Comparison of ENCODE assay signal across 13 cellular contexts in genomic region chr2:215973111-215973792, GRCh38. TPM values are rescaled to one million over a fixed set of nuclear protein-coding genes. Genes with fewer than 3 reads are reported as not detected.
DNase-seq lines count a peak whose midpoint lies in the region; ATAC-seq and TF ChIP-seq lines count a peak whose summit lies in the region.
"Had no signal": no experiment of that assay in that cellular context is flagged by ENCODE, and none has a peak within 500 bp of the region (broad histone marks: within the 10 kb centered on the region; RNA-seq: fewer than 3 reads in every experiment).

No MANE protein-coding gene starts in this region.

- H3K4me1 Mint-ChIP-seq in GM23338 (peaks cover 25% of the 10 kb centered on the region), progenitor cell of endocrine pancreas (ENCODE audit: low read depth) (peaks cover 17% of the 10 kb centered on the region)

- WGBS in SK-N-SH (ENCODE audit: low lambda C conversion rate), result 46% methylated on average over 8 of the region's 8 CpGs
- WGBS in esophagus, 2 donors, result 72 to 74% methylated on average over 8 of the region's 8 CpGs
- 56 to 58% methylated on average over 8 of the region's 8 CpGs for WGBS in lower leg skin, 2 donors

- POLR2A ChIA-PET in SK-N-SH (lab: Yijun Ruan, JAX), result no interaction called here

- H3K27me3 Mint-ChIP-seq in GM23338 (ENCODE audit: insufficient read depth, low read depth, poor library complexity) (peaks cover 5% of the 10 kb centered on the region), progenitor cell of endocrine pancreas (no peaks in the 10 kb centered on the region)

- H3K9me3 Mint-ChIP-seq in GM23338, result no peaks in the 10 kb centered on the region; the same call in 1 of the 3 replicates
- H3K9me3 Mint-ChIP-seq in progenitor cell of endocrine pancreas (ENCODE audit: low read depth), result peaks cover 10% of the 10 kb centered on the region

- H2AFZ ChIP-seq in GM23338 (no peak overlapping the region), SK-N-SH (ENCODE audit: low read depth) (no peak overlapping the region)

- H3K4me3 ChIP-seq in GM23338, result no peak overlapping the region
- H3K4me3 ChIP-seq in SK-N-SH (ENCODE audit: low read depth in 2 of 2, low read length in 1 of 2), result no peak overlapping the region
- H3K4me3 ChIP-seq in esophagus (ENCODE audit: low read depth in 1 of 2, low read length in 2 of 2), result no peak overlapping the region
- H3K4me3 ChIP-seq in lower leg skin (ENCODE audit: low read depth, poor library complexity, severe bottlenecking), result no peak overlapping the region

- H3K27ac ChIP-seq in GM23338 (ENCODE audit: low read depth) (0 out of 2 replicates have a peak overlapping the region, but pooled peaks have one; percentile 42), SK-N-SH (ENCODE audit: low read depth in 2 of 2, low read length in 1 of 2) (peak overlapping the region in 1 of 2 experiments; percentile 74; a peak in 2 of 4 replicates), esophagus (ENCODE audit: low read depth in 2 of 2, low read length in 1 of 2) (peak overlapping the region; percentile 62 to 83)

- H3K36me3 ChIP-seq in GM23338 (ENCODE audit: insufficient read depth) (peaks cover 4% of the 10 kb centered on the region; the same call in 1 of the 2 replicates), SK-N-SH (replicated peaks in 1 of 2; ENCODE audit: control insufficient read depth in 1 of 2, insufficient read depth in 2 of 2, low read length in 1 of 2) (no peaks in the 10 kb centered on the region), esophagus (ENCODE audit: control insufficient read depth in 2 of 2, insufficient read depth in 2 of 2, low read length in 1 of 2) (peaks cover 0 to 2% of the 10 kb centered on the region in 2 donors)

- ATAC-seq in GM23338 (no peak), HG02798 (IDR thresholded peaks at IDR 0.05; ENCODE audit: poor library complexity, unreplicated experiment) (no peak), HG03045 (IDR thresholded peaks at IDR 0.05; ENCODE audit: unreplicated experiment) (no peak)

- peak overlapping the region; percentile 48; the same call in 1 of the 2 replicates for H3K27ac Mint-ChIP-seq in GM23338
- peak overlapping the region; percentile 80 for H3K27ac Mint-ChIP-seq in progenitor cell of endocrine pancreas

- H3K9me3 ChIP-seq in SK-N-SH (no peaks in the 10 kb centered on the region), esophagus (ENCODE audit: control insufficient read depth in 2 of 2, insufficient read depth in 1 of 2, low read depth in 1 of 2, low read length in 1 of 2) (no peaks in the 10 kb centered on the region)

- TF ChIP-seq RAD21 in SK-N-SH (IDR thresholded peaks at IDR 0.05; ENCODE audit: low read length), result no peak

- DNase-seq in GM23338 (ENCODE audit: low spot score) (no peak), SK-N-SH (peak; percentile 38), progenitor cell of endocrine pancreas (ENCODE audit: low spot score, unreplicated experiment) (no peak), NCI-H2171 (lab: John Stamatoyannopoulos, UW) (no peak), lower leg skin (ENCODE audit: low spot score in 2 of 2) (no peak)
- DNase-seq: COR-L47, NCI-H1417 treated with DMSO at 0.1 percent for 48 hours, NCI-H1930, NCI-H2171 treated with DMSO at 0.1 percent for 48 hours, SHP77 had no signal

- H3K4me2 ChIP-seq in GM23338 (no peak overlapping the region), SK-N-SH (no peak overlapping the region)

- peaks cover 30% of the 10 kb centered on the region for H3K36me3 Mint-ChIP-seq in GM23338 (ENCODE audit: low read depth)
- peaks cover 16% of the 10 kb centered on the region for H3K36me3 Mint-ChIP-seq in progenitor cell of endocrine pancreas (ENCODE audit: insufficient read depth)

- TF ChIP-seq CTCF in GM23338 (conservative IDR thresholded peaks at IDR 0.05; ENCODE audit: low read depth in 2 of 2) (no peak), SK-N-SH (IDR thresholded peaks at IDR 0.05) (no peak), progenitor cell of endocrine pancreas (IDR thresholded peaks at IDR 0.05; ENCODE audit: unreplicated experiment) (no peak), lower leg skin (IDR thresholded peaks at IDR 0.05) (no peak)

- H3K79me2 ChIP-seq in GM23338 (replicated peaks; ENCODE audit: insufficient read depth) (peaks cover 85% of the 10 kb centered on the region), SK-N-SH (ENCODE audit: insufficient read depth) (no peaks in the 10 kb centered on the region)

- no peaks in the 10 kb centered on the region for H3K9me2 ChIP-seq in GM23338 (ENCODE audit: insufficient read depth)
- H3K9me2 ChIP-seq in SK-N-SH, result no peaks in the 10 kb centered on the region

- intact Hi-C loops in lower leg skin (cut with DNase I; ENCODE audit: low total_unique reads), result no loop called here

- H3K4me3 Mint-ChIP-seq in GM23338 (no peak overlapping the region), progenitor cell of endocrine pancreas (ENCODE audit: low read depth) (no peak overlapping the region)

- no peak for TF ChIP-seq POLR2A in lower leg skin (IDR thresholded peaks at IDR 0.05)

- H3K4me1 ChIP-seq in GM23338 (ENCODE audit: insufficient read depth) (peaks cover 19% of the 10 kb centered on the region), SK-N-SH (ENCODE audit: control insufficient read depth in 1 of 2, insufficient read depth in 2 of 2, low read depth in 1 of 2, low read length in 1 of 2) (peaks cover 0 to 20% of the 10 kb centered on the region in 2 experiments; a peak in 1 of 4 replicates), esophagus (ENCODE audit: control insufficient read depth in 2 of 2, insufficient read depth in 2 of 2, low read length in 1 of 2) (peaks cover 4 to 14% of the 10 kb centered on the region in 2 donors)

- H3K9ac ChIP-seq in SK-N-SH, result no peak overlapping the region

- H3K27me3 ChIP-seq in GM23338 (ENCODE audit: insufficient read depth) (no peaks in the 10 kb centered on the region), SK-N-SH (ENCODE audit: insufficient read depth) (no peaks in the 10 kb centered on the region), esophagus (ENCODE audit: control insufficient read depth in 1 of 2, insufficient read depth in 2 of 2, low read length in 2 of 2) (no peaks in the 10 kb centered on the region)

- no peaks in the 10 kb centered on the region for H3F3A ChIP-seq in GM23338 (replicated peaks; ENCODE audit: low read depth)
- H3F3A ChIP-seq in SK-N-SH (replicated peaks; ENCODE audit: insufficient read depth), result no peaks in the 10 kb centered on the region

- TF ChIP-seq EP300 in SK-N-SH (IDR thresholded peaks at IDR 0.05; ENCODE audit: borderline replicate concordance in 1 of 2, low read depth in 1 of 2, low read length in 1 of 2), result peak in 1 of 2 experiments; percentile 17; a peak in 1 of 4 replicates

- CTCF ChIA-PET in SK-N-SH (lab: Yijun Ruan, JAX), result interaction anchor here (0.8 to 2.4 kb wide), 3 partner anchors 23 to 49 kb away, joined by 3 to 8 read pairs (median 3); no protein-coding TSS in a partner anchor

- H4K20me1 ChIP-seq in GM23338 (replicated peaks; ENCODE audit: insufficient read depth), result peaks cover 21% of the 10 kb centered on the region
- no peaks in the 10 kb centered on the region for H4K20me1 ChIP-seq in SK-N-SH (ENCODE audit: insufficient read depth)

TF ChIP-seq in GM23338, 12 proteins besides CTCF, POLR2A, EP300 and RAD21 (continues in another document):
- no peak for TF ChIP-seq POLR2AphosphoS5 (IDR thresholded peaks at IDR 0.05; ENCODE audit: low read depth)

TF ChIP-seq in SK-N-SH, 30 proteins besides CTCF, POLR2A, EP300 and RAD21 (continues in another document):
- TF ChIP-seq RFX5 (IDR thresholded peaks at IDR 0.05; ENCODE audit: low read length) (no peak), JUND (IDR thresholded peaks at IDR 0.05) (no peak), MXI1 (IDR thresholded peaks at IDR 0.05; ENCODE audit: low read depth, low read length) (peak; percentile 18; the same call in 1 of the 2 replicates), TCF12 (IDR thresholded peaks at IDR 0.05) (no peak), FOSL2 (IDR thresholded peaks at IDR 0.05; ENCODE audit: borderline replicate concordance, low read depth) (no peak), MEF2A (IDR thresholded peaks at IDR 0.05; ENCODE audit: borderline replicate concordance, low read depth) (no peak), EZH2phosphoT487 (IDR thresholded peaks at IDR 0.05; ENCODE audit: borderline replicate concordance, low read depth) (no peak), GATA2 (CRISPR knock-in tag; IDR thresholded peaks at IDR 0.05) (peak; percentile 42; the same call in 1 of the 2 replicates), FOXJ3 (CRISPR knock-in tag; IDR thresholded peaks at IDR 0.05) (no peak), YY1 (IDR thresholded peaks at IDR 0.05; ENCODE audit: low read depth) (no peak), NRF1 (IDR thresholded peaks at IDR 0.05; ENCODE audit: low read depth, low read length) (no peak), GABPA (IDR thresholded peaks at IDR 0.05; ENCODE audit: low read depth) (no peak), RXRA (IDR thresholded peaks at IDR 0.05; ENCODE audit: borderline replicate concordance, low read depth) (no peak), CHD2 (IDR thresholded peaks at IDR 0.05; ENCODE audit: low read length, partially characterized antibody) (peak; percentile 17)
- TF ChIP-seq, protein P1, sequence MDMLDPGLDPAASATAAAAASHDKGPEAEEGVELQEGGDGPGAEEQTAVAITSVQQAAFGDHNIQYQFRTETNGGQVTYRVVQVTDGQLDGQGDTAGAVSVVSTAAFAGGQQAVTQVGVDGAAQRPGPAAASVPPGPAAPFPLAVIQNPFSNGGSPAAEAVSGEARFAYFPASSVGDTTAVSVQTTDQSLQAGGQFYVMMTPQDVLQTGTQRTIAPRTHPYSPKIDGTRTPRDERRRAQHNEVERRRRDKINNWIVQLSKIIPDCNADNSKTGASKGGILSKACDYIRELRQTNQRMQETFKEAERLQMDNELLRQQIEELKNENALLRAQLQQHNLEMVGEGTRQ (IDR thresholded peaks at IDR 0.05; ENCODE audit: borderline replicate concordance, low read depth, low read length), result no peak
- TF ChIP-seq, protein P2, sequence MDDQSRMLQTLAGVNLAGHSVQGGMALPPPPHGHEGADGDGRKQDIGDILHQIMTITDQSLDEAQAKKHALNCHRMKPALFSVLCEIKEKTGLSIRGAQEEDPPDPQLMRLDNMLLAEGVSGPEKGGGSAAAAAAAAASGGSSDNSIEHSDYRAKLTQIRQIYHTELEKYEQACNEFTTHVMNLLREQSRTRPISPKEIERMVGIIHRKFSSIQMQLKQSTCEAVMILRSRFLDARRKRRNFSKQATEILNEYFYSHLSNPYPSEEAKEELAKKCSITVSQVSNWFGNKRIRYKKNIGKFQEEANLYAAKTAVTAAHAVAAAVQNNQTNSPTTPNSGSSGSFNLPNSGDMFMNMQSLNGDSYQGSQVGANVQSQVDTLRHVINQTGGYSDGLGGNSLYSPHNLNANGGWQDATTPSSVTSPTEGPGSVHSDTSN (IDR thresholded peaks at IDR 0.05), result no peak

RNA-seq across cellular contexts. Expression of gene MREG, which starts 40.1 kb away (rescaled TPM):
- total RNA-seq in GM23338 (2014; rRNA removed; shearing (Covaris generic)), result 25.3 and 25.8 TPM in 2 replicates
- polyA plus RNA-seq in GM23338 (2016; fragmentation: Nextera tagmentation; extraction: Ambion mirVana) (19.4 and 21.6 TPM in 2 replicates), SK-N-SH (2012; rRNA removed) (2.5 and 3.5 TPM in 2 replicates), esophagus (10 to 100 TPM; 26.0 to 26.5 TPM)
- polyA plus RNA-seq in SK-N-SH (2012; cell fraction: cytosol; rRNA removed), result 3.5 and 3.7 TPM in 2 replicates
- polyA plus RNA-seq in SK-N-SH (2012; cell fraction: nucleus; rRNA removed), result 1.6 and 4.0 TPM in 2 replicates
- total RNA-seq in progenitor cell of endocrine pancreas (22.8 and 26.8 TPM in 2 replicates), lower leg skin (10 to 100 TPM; 31.7 to 41.0 (median 35.5) TPM)
